ENCODE assay signal across 1 cellular context in genomic region chr17:10748475-10749110, GRCh38.
TF ChIP-seq lines count a peak whose summit lies in the region.

No MANE protein-coding gene starts in this region.

TF ChIP-seq in WTC11, 78 proteins besides CTCF, POLR2A, EP300 and RAD21 (continued from another document):
- TF ChIP-seq, protein P1, sequence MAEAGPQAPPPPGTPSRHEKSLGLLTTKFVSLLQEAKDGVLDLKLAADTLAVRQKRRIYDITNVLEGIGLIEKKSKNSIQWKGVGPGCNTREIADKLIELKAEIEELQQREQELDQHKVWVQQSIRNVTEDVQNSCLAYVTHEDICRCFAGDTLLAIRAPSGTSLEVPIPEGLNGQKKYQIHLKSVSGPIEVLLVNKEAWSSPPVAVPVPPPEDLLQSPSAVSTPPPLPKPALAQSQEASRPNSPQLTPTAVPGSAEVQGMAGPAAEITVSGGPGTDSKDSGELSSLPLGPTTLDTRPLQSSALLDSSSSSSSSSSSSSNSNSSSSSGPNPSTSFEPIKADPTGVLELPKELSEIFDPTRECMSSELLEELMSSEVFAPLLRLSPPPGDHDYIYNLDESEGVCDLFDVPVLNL (CRISPR knock-in tag; IDR thresholded peaks at IDR 0.05; ENCODE audit: borderline replicate concordance, low read depth): no peak
- TF ChIP-seq RELA (CRISPR knock-in tag; IDR thresholded peaks at IDR 0.05; ENCODE audit: borderline replicate concordance): no peak
- TF ChIP-seq RORB (CRISPR knock-in tag; IDR thresholded peaks at IDR 0.05): no peak
